In the genomic region with DNA sequence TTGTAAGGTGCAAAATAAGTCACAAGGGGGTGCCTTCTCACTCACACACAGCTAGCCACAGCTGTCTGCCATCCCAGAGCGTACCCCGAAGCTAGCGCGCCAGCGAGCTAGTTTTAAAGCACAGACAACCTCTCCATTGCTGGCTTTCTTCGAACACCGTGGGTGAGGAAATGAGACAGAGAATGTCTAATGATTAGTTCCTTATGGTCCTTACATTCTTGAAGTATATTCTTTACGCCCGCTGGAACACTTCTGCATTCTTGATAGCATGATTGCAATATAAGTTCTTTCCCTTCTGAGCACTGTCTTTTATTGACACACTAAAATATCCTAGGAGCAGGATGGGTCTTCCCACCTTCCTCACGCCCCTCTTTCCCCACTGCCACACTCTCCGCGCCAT, we compare ENCODE assay signal across 21 cellular contexts.
DNase-seq lines count a peak whose midpoint lies in the region; ATAC-seq, FAIRE-seq and TF ChIP-seq lines count a peak whose summit lies in the region.
"Had no signal": no experiment of that assay in that cellular context is flagged by ENCODE, and none has a peak within 500 bp of the region (broad histone marks: within the 10 kb centered on the region; RNA-seq: fewer than 3 reads in every experiment).

No MANE protein-coding gene starts in this region.

- no peak overlapping the region for H2BK15ac ChIP-seq in neuronal stem cell (ENCODE audit: low read length)

- H3K4ac ChIP-seq in neuronal stem cell (ENCODE audit: low read length), result no peak overlapping the region

- TF ChIP-seq CTCF in A549 (IDR thresholded peaks at IDR 0.05) (no peak), coronary artery (IDR thresholded peaks at IDR 0.05) (no peak)

- POLR2A ChIA-PET in A549 (lab: Yijun Ruan, JAX), result no interaction called here

- CTCF ChIA-PET in A549 (lab: Yijun Ruan, JAX), result interaction anchor here (1.1 to 4.0 kb wide), 2 partner anchors 8 to 19 kb away, joined by 3 to 15 read pairs; no protein-coding TSS in a partner anchor

- 92% methylated on average over 12 of the region's 12 CpGs for WGBS in A549 (ENCODE audit: missing lambda C conversion rate)
- WGBS in neuronal stem cell (ENCODE audit: extremely low coverage in 2 of 2, insufficient read length in 2 of 2, insufficient replicate concordance in 1 of 2), 2 donors, result no CpG with 5 or more reads among the region's 12 CpGs

- no peak overlapping the region for H3K27ac ChIP-seq in A549
- no peak overlapping the region for H3K27ac ChIP-seq in coronary artery
- H3K27ac ChIP-seq in muscle layer of duodenum (ENCODE audit: low read length), result peak overlapping the region; percentile 67
- H3K27ac ChIP-seq in neuronal stem cell (replicated peaks; ENCODE audit: low read length), result no peak overlapping the region
- H3K27ac ChIP-seq: lower lobe of right lung had no signal

- no peak overlapping the region for H3K14ac ChIP-seq in neuronal stem cell (ENCODE audit: low read length)

- no peak overlapping the region for H3K9ac ChIP-seq in neuronal stem cell (ENCODE audit: low read depth, low read length, poor library complexity)

- H3K79me1 ChIP-seq in neuronal stem cell (ENCODE audit: low read depth, low read length), result no peaks in the 10 kb centered on the region

- H3K36me3 ChIP-seq in muscle layer of duodenum (ENCODE audit: control insufficient read depth in 1 of 2, insufficient read depth in 2 of 2, low read length in 2 of 2), result no peaks in the 10 kb centered on the region
- H3K36me3 ChIP-seq in neuronal stem cell (replicated peaks in 1 of 2; ENCODE audit: control insufficient read depth in 2 of 2, insufficient read depth in 2 of 2, low read length in 2 of 2), result no peaks in the 10 kb centered on the region
- H3K36me3 ChIP-seq: lower lobe of right lung, Peyer's patch had no signal

- DNase-seq in A549 (ENCODE audit: low read depth in 1 of 2, low spot score in 1 of 2) (no peak), GM03348 (ENCODE audit: low spot score) (peak; percentile 74), coronary artery (ENCODE audit: low spot score) (no peak), neuronal stem cell (ENCODE audit: low spot score) (no peak), DMS79 (lab: John Stamatoyannopoulos, UW) (no peak), NCI-H446 treated with DMSO at 0.1 percent for 48 hours (lab: John Stamatoyannopoulos, UW) (no peak)
- DNase-seq: activated CD4-positive, alpha-beta T cell treated with anti-CD3 and anti-CD28 coated beads, Interleukin-2, amount 50 U/mL, for 48 hours; activated T-cell treated with anti-CD3 and anti-CD28 coated beads for 4 hours; CD8-positive, alpha-beta memory T cell; H7; KBM-7; lower lobe of right lung; NCI-H1930; NCI-H510A; Peyer's patch; right cardiac atrium; stimulated activated CD8-positive, alpha-beta memory T cell treated with anti-CD3 and anti-CD28 coated beads, Interleukin-4, amount 100 ng/mL, for 48 hours; T-helper 17 cell had no signal

- no peak overlapping the region for H2BK5ac ChIP-seq in neuronal stem cell (ENCODE audit: low read length)

- H3K18ac ChIP-seq in neuronal stem cell (ENCODE audit: low read length), result no peak overlapping the region

- no peak overlapping the region for H3K4me3 ChIP-seq in A549
- H3K4me3 ChIP-seq in coronary artery, result peak overlapping the region; percentile 11
- peak overlapping the region; percentile 20 to 31 for H3K4me3 ChIP-seq in muscle layer of duodenum (ENCODE audit: low read depth in 1 of 2, low read length in 2 of 2)
- no peak overlapping the region for H3K4me3 ChIP-seq in neuronal stem cell (ENCODE audit: low read length in 2 of 2)
- H3K4me3 ChIP-seq: lower lobe of right lung, Peyer's patch had no signal

- no peak for FAIRE-seq in A549 (lab: Jason Lieb, UNC)
- FAIRE-seq: keratinocyte had no signal

- ATAC-seq in A549 (no peak), GM18868 (IDR thresholded peaks at IDR 0.05; ENCODE audit: unreplicated experiment) (no peak)
- ATAC-seq: T-helper 17 cell had no signal

- TF ChIP-seq RAD21 in A549 (conservative IDR thresholded peaks at IDR 0.05 in 1 of 2, IDR thresholded peaks at IDR 0.05 in 1 of 2), result no peak

- no peaks in the 10 kb centered on the region for H3K27me3 ChIP-seq in muscle layer of duodenum (ENCODE audit: low read depth, low read length)
- no peaks in the 10 kb centered on the region for H3K27me3 ChIP-seq in neuronal stem cell (ENCODE audit: control insufficient read depth in 3 of 3, insufficient read depth in 3 of 3, low read depth in 1 of 3, low read length in 3 of 3)
- H3K27me3 ChIP-seq: Peyer's patch had no signal

- no peak overlapping the region for H4K91ac ChIP-seq in neuronal stem cell (ENCODE audit: low read depth, low read length, poor library complexity)

- no peak overlapping the region for H3K23ac ChIP-seq in neuronal stem cell (ENCODE audit: low read depth, low read length, poor library complexity)

- no peak overlapping the region for H4K8ac ChIP-seq in neuronal stem cell (ENCODE audit: low read depth, low read length)

- H2BK12ac ChIP-seq in neuronal stem cell (ENCODE audit: low read length), result no peak overlapping the region

- H3K9me3 ChIP-seq in A549 (no peaks in the 10 kb centered on the region), muscle layer of duodenum (ENCODE audit: control insufficient read depth in 1 of 2, low read length in 2 of 2) (no peaks in the 10 kb centered on the region), neuronal stem cell (replicated peaks in 1 of 2; ENCODE audit: control insufficient read depth in 2 of 2, insufficient read depth in 1 of 2, low read depth in 1 of 2, low read length in 2 of 2) (no peaks in the 10 kb centered on the region)
- H3K9me3 ChIP-seq: lower lobe of right lung, Peyer's patch had no signal

- TF ChIP-seq POLR2A in A549 (IDR thresholded peaks at IDR 0.05; ENCODE audit: low read length), result no peak

- H3K4me2 ChIP-seq in A549 (no peak overlapping the region), neuronal stem cell (ENCODE audit: insufficient read depth, low read length, poor library complexity, severe bottlenecking) (no peak overlapping the region)

- no peak for TF ChIP-seq EP300 in A549 (IDR thresholded peaks at IDR 0.05)

- H2AK5ac ChIP-seq in neuronal stem cell (ENCODE audit: low read depth, low read length), result no peak overlapping the region

- H2AFZ ChIP-seq in neuronal stem cell (ENCODE audit: low read length), result no peak overlapping the region

- no peaks in the 10 kb centered on the region for H3K4me1 ChIP-seq in A549
- H3K4me1 ChIP-seq in muscle layer of duodenum (ENCODE audit: control insufficient read depth in 1 of 2, insufficient read depth in 2 of 2, low read length in 2 of 2), result peaks cover 4 to 12% of the 10 kb centered on the region in 2 donors
- peaks cover 0 to 1% of the 10 kb centered on the region in 2 donors for H3K4me1 ChIP-seq in neuronal stem cell (ENCODE audit: control insufficient read depth in 2 of 2, insufficient read depth in 1 of 2, low read depth in 1 of 2, low read length in 2 of 2)
- H3K4me1 ChIP-seq: lower lobe of right lung, Peyer's patch had no signal

- no peak overlapping the region for H2BK120ac ChIP-seq in neuronal stem cell (ENCODE audit: low read depth, low read length)

TF ChIP-seq in A549, 52 proteins besides CTCF, POLR2A, EP300 and RAD21:
- TF ChIP-seq RARB (CRISPR knock-in tag; IDR thresholded peaks at IDR 0.05) (no peak), SMC3 (IDR thresholded peaks at IDR 0.05) (0 out of 3 replicates have a peak, but pooled peaks have one; percentile 11)

Comparison
In these comparisons a context has a peak if more than half of its experiments do, and no peak if none do; other contexts are left out.
1. H3K4me3 ChIP-seq: peak in coronary artery (single experiment) and muscle layer of duodenum (2 of 2); none in A549 (single experiment) and neuronal stem cell (0 of 2).